Comparison of ENCODE assay signal across 1 cellular context in the genomic region with DNA sequence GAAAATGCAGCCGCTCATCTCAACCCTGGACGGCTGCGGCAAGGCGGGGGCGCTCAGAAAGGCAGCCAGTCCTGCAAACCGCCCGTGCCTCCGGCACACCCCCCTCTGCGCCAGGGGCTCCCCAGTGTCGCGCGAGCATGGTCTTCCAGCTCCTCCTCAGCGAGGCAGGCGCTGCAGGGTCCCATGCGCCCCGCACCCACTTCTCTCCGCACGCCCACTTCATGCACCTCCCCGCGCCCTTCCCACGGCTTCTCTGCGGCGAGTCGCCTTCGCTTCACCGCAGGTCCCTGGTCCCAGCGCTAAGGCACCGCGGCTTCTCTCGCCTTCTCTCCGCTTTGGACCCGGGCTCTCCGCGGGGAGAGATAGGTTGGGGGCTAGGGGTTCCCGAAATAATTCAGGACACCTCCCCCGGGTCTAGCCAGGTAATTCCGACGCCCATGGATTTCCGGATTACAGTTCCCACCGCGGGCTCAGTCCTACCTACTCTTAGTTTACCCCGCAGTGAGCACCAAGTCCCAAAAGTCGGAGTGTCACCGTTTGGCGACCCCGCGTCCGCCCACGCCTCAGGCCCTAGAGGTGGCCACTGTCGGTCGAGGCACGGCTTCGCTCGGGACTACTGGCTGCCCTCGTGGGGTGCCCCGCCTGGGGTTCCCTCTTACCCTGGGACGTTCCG.
TF ChIP-seq lines count a peak whose summit lies in the region.

No MANE protein-coding gene starts in this region.

TF ChIP-seq in SK-N-SH, 30 proteins besides CTCF, POLR2A, EP300 and RAD21 (continued from another document):
- TF ChIP-seq SIN3A (IDR thresholded peaks at IDR 0.05; ENCODE audit: borderline replicate concordance, low read depth, low read length) (no peak), JUND (IDR thresholded peaks at IDR 0.05) (no peak), SMC3 (IDR thresholded peaks at IDR 0.05; ENCODE audit: low read depth, low read length) (no peak), ELF1 (IDR thresholded peaks at IDR 0.05) (no peak), YY1 (IDR thresholded peaks at IDR 0.05; ENCODE audit: low read depth) (no peak), FOSL2 (IDR thresholded peaks at IDR 0.05; ENCODE audit: borderline replicate concordance, low read depth) (no peak), FOXM1 (IDR thresholded peaks at IDR 0.05; ENCODE audit: low read depth) (no peak), RXRA (IDR thresholded peaks at IDR 0.05; ENCODE audit: borderline replicate concordance, low read depth) (no peak)
- TF ChIP-seq, protein P1, sequence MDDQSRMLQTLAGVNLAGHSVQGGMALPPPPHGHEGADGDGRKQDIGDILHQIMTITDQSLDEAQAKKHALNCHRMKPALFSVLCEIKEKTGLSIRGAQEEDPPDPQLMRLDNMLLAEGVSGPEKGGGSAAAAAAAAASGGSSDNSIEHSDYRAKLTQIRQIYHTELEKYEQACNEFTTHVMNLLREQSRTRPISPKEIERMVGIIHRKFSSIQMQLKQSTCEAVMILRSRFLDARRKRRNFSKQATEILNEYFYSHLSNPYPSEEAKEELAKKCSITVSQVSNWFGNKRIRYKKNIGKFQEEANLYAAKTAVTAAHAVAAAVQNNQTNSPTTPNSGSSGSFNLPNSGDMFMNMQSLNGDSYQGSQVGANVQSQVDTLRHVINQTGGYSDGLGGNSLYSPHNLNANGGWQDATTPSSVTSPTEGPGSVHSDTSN (IDR thresholded peaks at IDR 0.05) = no peak
- TF ChIP-seq, protein P2, sequence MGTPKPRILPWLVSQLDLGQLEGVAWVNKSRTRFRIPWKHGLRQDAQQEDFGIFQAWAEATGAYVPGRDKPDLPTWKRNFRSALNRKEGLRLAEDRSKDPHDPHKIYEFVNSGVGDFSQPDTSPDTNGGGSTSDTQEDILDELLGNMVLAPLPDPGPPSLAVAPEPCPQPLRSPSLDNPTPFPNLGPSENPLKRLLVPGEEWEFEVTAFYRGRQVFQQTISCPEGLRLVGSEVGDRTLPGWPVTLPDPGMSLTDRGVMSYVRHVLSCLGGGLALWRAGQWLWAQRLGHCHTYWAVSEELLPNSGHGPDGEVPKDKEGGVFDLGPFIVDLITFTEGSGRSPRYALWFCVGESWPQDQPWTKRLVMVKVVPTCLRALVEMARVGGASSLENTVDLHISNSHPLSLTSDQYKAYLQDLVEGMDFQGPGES (IDR thresholded peaks at IDR 0.05; ENCODE audit: low read depth, low read length) = no peak
